Comparison of ENCODE assay signal across 18 cellular contexts in genomic region chr13:48945626-48946025, GRCh38. TPM values are rescaled to one million over a fixed set of nuclear protein-coding genes. Genes with fewer than 3 reads are reported as not detected.
A peak's percentile ranks its signal among the peaks of the same experiment; 100 is the strongest.
DNase-seq lines count a peak whose midpoint lies in the region; ATAC-seq and TF ChIP-seq lines count a peak whose summit lies in the region.
"Had no signal": no experiment of that assay in that cellular context is flagged by ENCODE, and none has a peak within 500 bp of the region (broad histone marks: within the 10 kb centered on the region; RNA-seq: fewer than 3 reads in every experiment).

No MANE protein-coding gene starts in this region.

- H3K4me3 ChIP-seq in GM23338, result no peak overlapping the region
- no peak overlapping the region for H3K4me3 ChIP-seq in CD4-positive, alpha-beta memory T cell (ENCODE audit: low read length in 2 of 2)
- H3K4me3 ChIP-seq: BLaER1 treated with 17β-estradiol and CSF1 and Interleukin-3, amounts not matched to agents 10 nM and 100 nM; GM23248 had no signal

- H3K4me3 Mint-ChIP-seq in GM23338 (no peak overlapping the region), nephron progenitor cell (peak overlapping the region; percentile 33)
- H3K4me3 Mint-ChIP-seq in CD4-positive, alpha-beta memory T cell, result no peak overlapping the region
- H3K4me3 Mint-ChIP-seq: B cell, IgD-negative memory B cell had no signal

- no peaks in the 10 kb centered on the region for H3K27me3 ChIP-seq in GM23338 (ENCODE audit: insufficient read depth)
- no peaks in the 10 kb centered on the region for H3K27me3 ChIP-seq in CD4-positive, alpha-beta memory T cell (ENCODE audit: insufficient read depth, low read length)
- H3K27me3 ChIP-seq: BLaER1 treated with 17β-estradiol and CSF1 and Interleukin-3, amounts not matched to agents 10 nM and 100 nM had no signal

- no peak overlapping the region for H3K4me2 ChIP-seq in GM23338
- H3K4me2 ChIP-seq: BLaER1 treated with 17β-estradiol and CSF1 and Interleukin-3, amounts not matched to agents 10 nM and 100 nM had no signal

- CTCF ChIA-PET in CD4-positive, alpha-beta memory T cell (lab: Charles Lee; ENCODE audit: partially characterized antibody), result no interaction called here

- H3K9me2 ChIP-seq in GM23338 (ENCODE audit: insufficient read depth), result no peaks in the 10 kb centered on the region

- no peaks in the 10 kb centered on the region for H3K4me1 ChIP-seq in GM23338 (ENCODE audit: insufficient read depth)
- no peaks in the 10 kb centered on the region for H3K4me1 ChIP-seq in CD4-positive, alpha-beta memory T cell (ENCODE audit: insufficient read depth, low read length)
- H3K4me1 ChIP-seq: BLaER1 treated with 17β-estradiol and CSF1 and Interleukin-3, amounts not matched to agents 10 nM and 100 nM; Caco-2 had no signal

- H3K36me3 ChIP-seq in GM23338 (ENCODE audit: insufficient read depth), result no peaks in the 10 kb centered on the region
- no peaks in the 10 kb centered on the region for H3K36me3 ChIP-seq in CD4-positive, alpha-beta memory T cell (ENCODE audit: insufficient read depth, low read length)
- H3K36me3 ChIP-seq: BLaER1 treated with 17β-estradiol and CSF1 and Interleukin-3, amounts not matched to agents 10 nM and 100 nM had no signal

- peak overlapping the region; percentile 45; the same call in 1 of the 2 replicates for H2AFZ ChIP-seq in GM23338
- H2AFZ ChIP-seq: GM23248 had no signal

- H3K9me3 Mint-ChIP-seq in GM23338, result no peaks in the 10 kb centered on the region
- no peaks in the 10 kb centered on the region for H3K9me3 Mint-ChIP-seq in nephron progenitor cell
- H3K9me3 Mint-ChIP-seq in CD4-positive, alpha-beta memory T cell, result no peaks in the 10 kb centered on the region
- H3K9me3 Mint-ChIP-seq: IgD-negative memory B cell had no signal

- POLR2A ChIA-PET in CD4-positive, alpha-beta memory T cell (lab: Charles Lee; ENCODE audit: partially characterized antibody), result no interaction called here

- H3K27ac ChIP-seq in GM23338 (ENCODE audit: low read depth), result no peak overlapping the region
- H3K27ac ChIP-seq in CD4-positive, alpha-beta memory T cell (ENCODE audit: low read depth, low read length), result no peak overlapping the region
- H3K27ac ChIP-seq: BLaER1 treated with 17β-estradiol and CSF1 and Interleukin-3, amounts not matched to agents 10 nM and 100 nM; GM23248; HL-60 had no signal

- H3K4me1 Mint-ChIP-seq in GM23338 (peaks cover 8% of the 10 kb centered on the region; the same call in 2 of the 3 replicates), nephron progenitor cell (peaks cover 37% of the 10 kb centered on the region)
- H3K4me1 Mint-ChIP-seq in CD4-positive, alpha-beta memory T cell, result no peaks in the 10 kb centered on the region
- H3K4me1 Mint-ChIP-seq: B cell, IgD-negative memory B cell had no signal

- no peaks in the 10 kb centered on the region for H3K79me2 ChIP-seq in GM23338 (replicated peaks; ENCODE audit: insufficient read depth)

- no peaks in the 10 kb centered on the region for H3K9me3 ChIP-seq in CD4-positive, alpha-beta memory T cell (ENCODE audit: control insufficient read depth in 1 of 2, low read length in 2 of 2)
- H3K9me3 ChIP-seq: BLaER1 treated with 17β-estradiol and CSF1 and Interleukin-3, amounts not matched to agents 10 nM and 100 nM; Caco-2 had no signal

- H3F3A ChIP-seq in GM23338 (replicated peaks; ENCODE audit: low read depth), result no peaks in the 10 kb centered on the region

- H3K36me3 Mint-ChIP-seq in GM23338 (ENCODE audit: low read depth) (no peaks in the 10 kb centered on the region), nephron progenitor cell (ENCODE audit: low read depth) (no peaks in the 10 kb centered on the region)
- H3K36me3 Mint-ChIP-seq in CD4-positive, alpha-beta memory T cell, result no peaks in the 10 kb centered on the region
- H3K36me3 Mint-ChIP-seq: IgD-negative memory B cell had no signal

- intact Hi-C loops in CD4-positive, alpha-beta memory T cell (cut with micrococcal nuclease), result no loop called here

- TF ChIP-seq CTCF in GM23338 (conservative IDR thresholded peaks at IDR 0.05; ENCODE audit: low read depth in 2 of 2) (no peak), nephron progenitor cell (IDR thresholded peaks at IDR 0.05) (no peak)

- H3K27me3 Mint-ChIP-seq in GM23338 (ENCODE audit: insufficient read depth, low read depth, poor library complexity) (peaks cover 6% of the 10 kb centered on the region), nephron progenitor cell (ENCODE audit: low read depth, poor library complexity) (peaks cover 2% of the 10 kb centered on the region)
- H3K27me3 Mint-ChIP-seq in CD4-positive, alpha-beta memory T cell, result peaks cover under 1 to 9% of the 10 kb centered on the region in 2 donors

- H3K27ac Mint-ChIP-seq in GM23338 (no peak overlapping the region), nephron progenitor cell (peak overlapping the region; percentile 70)
- H3K27ac Mint-ChIP-seq in CD4-positive, alpha-beta memory T cell, result no peak overlapping the region
- H3K27ac Mint-ChIP-seq: B cell, IgD-negative memory B cell had no signal

- no peaks in the 10 kb centered on the region for H4K20me1 ChIP-seq in GM23338 (replicated peaks; ENCODE audit: insufficient read depth)
- H4K20me1 ChIP-seq: BLaER1 treated with 17β-estradiol and CSF1 and Interleukin-3, amounts not matched to agents 10 nM and 100 nM had no signal

- ATAC-seq in GM23338, result no peak
- ATAC-seq: HCT116, HepG2 had no signal

- no peak for DNase-seq in GM23338 (ENCODE audit: low spot score)
- peak; percentile 76 for DNase-seq in NCI-H82 treated with DMSO at 0.1 percent for 48 hours (lab: John Stamatoyannopoulos, UW; ENCODE audit: unreplicated experiment)
- no peak for DNase-seq in nephron progenitor cell
- DNase-seq in HPDE6-E6E7 (ENCODE audit: extremely low spot score), result no peak
- DNase-seq in Ammon's horn (ENCODE audit: low spot score), result no peak
- no peak for DNase-seq in CD4-positive, alpha-beta memory T cell
- no peak for DNase-seq in NCI-H2171 (lab: John Stamatoyannopoulos, UW)
- DNase-seq: 8988T, Caco-2, GDM1, GM23248, KBM-7 had no signal

TF ChIP-seq in GM23338, 12 proteins besides CTCF, POLR2A, EP300 and RAD21:
- no peak for TF ChIP-seq ZNF331 (CRISPR knock-in tag; IDR thresholded peaks at IDR 0.05; ENCODE audit: low read depth)
- no peak for TF ChIP-seq EZH2phosphoT487 (IDR thresholded peaks at IDR 0.05; ENCODE audit: unreplicated experiment)
- no peak for TF ChIP-seq NANOG (IDR thresholded peaks at IDR 0.05; ENCODE audit: borderline replicate concordance)
- no peak for TF ChIP-seq ZNF114 (CRISPR knock-in tag; IDR thresholded peaks at IDR 0.05)
- no peak for TF ChIP-seq REST (IDR thresholded peaks at IDR 0.05; ENCODE audit: unreplicated experiment)
- no peak for TF ChIP-seq CREB1 (CRISPR knock-in tag; IDR thresholded peaks at IDR 0.05; ENCODE audit: low read depth)
- no peak for TF ChIP-seq JUNB (IDR thresholded peaks at IDR 0.05; ENCODE audit: unreplicated experiment)
TF ChIP-seq in GM23338: peak in this region for 0.

RNA-seq across cellular contexts. Expression of gene FNDC3A, which starts 30.1 kb away (rescaled TPM):
- 31.1 and 32.0 TPM in 2 replicates for total RNA-seq in GM23338 (2014; rRNA removed; shearing (Covaris generic))
- polyA plus RNA-seq in GM23338 (2016; fragmentation: Nextera tagmentation; extraction: Ambion mirVana), result 9.9 and 10.3 TPM in 2 replicates
- 10 to 100 TPM; 43.7 to 44.4 TPM for total RNA-seq in CD4-positive, alpha-beta memory T cell
- polyA plus RNA-seq in CD4-positive, alpha-beta memory T cell, result 10 to 100 TPM in 1 of 2 donors, 1 to 10 TPM in 1; 4.6 to 12.6 TPM
